ENCODE assay signal across 9 cellular contexts in the genomic region with DNA sequence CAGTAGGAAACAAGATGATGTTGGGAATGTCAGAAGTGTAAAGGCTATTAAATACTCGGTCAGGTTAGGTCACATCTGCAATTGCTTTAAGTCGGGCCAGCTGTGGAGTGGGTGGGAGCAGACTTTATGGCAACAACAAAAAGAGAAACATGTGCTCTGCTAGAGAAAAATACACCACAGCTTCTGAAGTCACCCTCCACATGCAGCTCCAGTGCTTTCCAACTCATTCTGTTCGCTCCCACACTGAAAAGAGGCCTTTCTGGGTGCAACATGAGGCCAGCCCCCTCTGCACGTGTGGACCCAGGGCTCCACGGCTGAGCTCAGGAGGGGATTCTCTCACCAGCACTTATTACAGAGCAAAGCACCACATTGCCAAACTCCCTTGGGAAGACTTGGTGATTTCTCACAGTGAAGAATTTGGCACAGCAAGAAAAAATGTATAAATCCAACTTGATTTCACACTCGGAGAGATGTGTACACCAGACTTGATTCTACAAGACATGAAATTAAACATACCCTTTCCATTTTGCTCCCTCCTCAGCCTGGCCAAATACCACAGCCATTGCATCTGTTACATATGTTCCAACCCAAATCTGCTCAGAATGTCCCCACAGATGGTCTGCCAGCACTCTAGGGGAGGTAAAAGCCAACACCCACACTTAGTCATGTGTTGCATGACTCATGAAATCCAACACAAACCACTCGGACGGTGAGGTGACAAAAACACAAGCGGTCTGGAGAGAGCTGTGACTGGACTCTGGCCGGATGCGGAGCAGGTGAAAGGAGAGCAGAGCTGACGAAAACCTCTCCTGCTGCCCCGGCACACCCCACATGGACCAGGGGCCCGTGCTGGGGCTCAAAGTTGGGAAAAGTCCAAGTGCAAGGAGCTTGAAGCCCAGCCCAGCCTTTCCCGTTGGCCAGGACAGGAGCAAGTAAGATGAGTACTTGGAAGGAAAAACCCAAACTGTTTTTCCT.
DNase-seq lines count a peak whose midpoint lies in the region; ATAC-seq, FAIRE-seq and TF ChIP-seq lines count a peak whose summit lies in the region.
"Had no signal": no experiment of that assay in that cellular context is flagged by ENCODE, and none has a peak within 500 bp of the region (broad histone marks: within the 10 kb centered on the region; RNA-seq: fewer than 3 reads in every experiment).

No MANE protein-coding gene starts in this region.

- H3K36me3 Mint-ChIP-seq in astrocyte (ENCODE audit: low read depth, unreplicated experiment), result peaks cover 32% of the 10 kb centered on the region
- H3K36me3 Mint-ChIP-seq in activated CD8-positive, alpha-beta T cell treated with anti-CD3 and anti-CD28 coated beads, Interleukin-2, amount 10 ng/mL, durations not matched to agents 7 days and 5 days (ENCODE audit: low read depth), result no peaks in the 10 kb centered on the region
- H3K36me3 Mint-ChIP-seq: IgD-negative memory B cell had no signal

- BruUV-seq in HCT116 (replicated peaks; lab: Mats Ljungman, UMichigan), result no TSS peak

- H3K9me2 ChIP-seq in HCT116 (ENCODE audit: insufficient read depth), result no peaks in the 10 kb centered on the region

- intact Hi-C loops in HCT116 (cut with micrococcal nuclease), result loop anchor here (2.0 kb wide), 1 partner anchor 66 kb away; no protein-coding TSS in a partner anchor

- FAIRE-seq in astrocyte (lab: Jason Lieb, UNC), result peak; percentile 98

- in situ Hi-C loops in GM13977 (cut with MboI; ENCODE audit: low pct_unique_long_range_greater_than_20kb, low sequenced_read_pairs, unreplicated experiment), result no loop called here

- H3K9ac ChIP-seq in HCT116 (ENCODE audit: low read length), result peak overlapping the region; percentile 23
- H3K9ac ChIP-seq in astrocyte (ENCODE audit: low read length), result peak overlapping the region; percentile 67
- H3K9ac ChIP-seq in subcutaneous abdominal adipose tissue (ENCODE audit: low read length in 5 of 5), result peak overlapping the region in 4 of 5 donors; percentile 39 to 68 (median 54)

- H3K27me3 ChIP-seq in HCT116 (ENCODE audit: insufficient read depth, low read length) (no peaks in the 10 kb centered on the region), astrocyte (ENCODE audit: insufficient read depth, low read length) (no peaks in the 10 kb centered on the region), subcutaneous abdominal adipose tissue (ENCODE audit: control insufficient read depth in 5 of 5, insufficient read depth in 4 of 5, low read length in 5 of 5) (no peaks in the 10 kb centered on the region)

- RAD21 ChIA-PET in HCT116 (lab: Charles Lee; ENCODE audit: low non-redundant PET in 1 of 2, low total read pairs in 2 of 2, uncharacterized antibody in 2 of 2, unreplicated experiment in 2 of 2), result no interaction called here

- H3K4me3 ChIP-seq in HCT116 (replicated peaks in 1 of 2; ENCODE audit: low read depth in 1 of 2, low read length in 2 of 2) (peak overlapping the region; percentile 9 to 12; a peak in 2 of 4 replicates), astrocyte (ENCODE audit: insufficient read depth, low read depth, low read length) (peak overlapping the region; percentile 5), subcutaneous abdominal adipose tissue (ENCODE audit: low read depth in 1 of 5, low read length in 5 of 5) (peak overlapping the region in 3 of 5 donors; percentile 8 to 23 (median 9))

- H3K36me3 ChIP-seq in HCT116 (ENCODE audit: control insufficient read depth in 1 of 2, insufficient read depth in 2 of 2, low read length in 2 of 2) (no peaks in the 10 kb centered on the region; a peak in 1 of 4 replicates), astrocyte (ENCODE audit: insufficient read depth, low read length) (peaks cover 17% of the 10 kb centered on the region), subcutaneous abdominal adipose tissue (ENCODE audit: control insufficient read depth in 5 of 5, insufficient read depth in 5 of 5, low read length in 5 of 5) (peaks cover 3 to 51% (median 41%) of the 10 kb centered on the region in 5 donors)

- peak overlapping the region; percentile 63 for H3K4me2 ChIP-seq in HCT116 (ENCODE audit: low read length)
- peak overlapping the region; percentile 55 for H3K4me2 ChIP-seq in astrocyte (ENCODE audit: low read length)

- H3K4me3 Mint-ChIP-seq in astrocyte (ENCODE audit: unreplicated experiment), result peak overlapping the region; percentile 50
- H3K4me3 Mint-ChIP-seq in activated CD8-positive, alpha-beta T cell treated with anti-CD3 and anti-CD28 coated beads, Interleukin-2, amount 10 ng/mL, durations not matched to agents 7 days and 5 days, result no peak overlapping the region
- H3K4me3 Mint-ChIP-seq: IgD-negative memory B cell had no signal

- POLR2A ChIA-PET in HCT116 (lab: Charles Lee), result interaction anchor here (1.0 kb wide), 1 partner anchor 65 kb away, joined by 3 read pairs; no protein-coding TSS in a partner anchor
- POLR2A ChIA-PET in activated CD8-positive, alpha-beta T cell treated with anti-CD3 and anti-CD28 coated beads, Interleukin-2, amount 10 ng/mL, durations not matched to agents 7 days and 5 days (lab: Charles Lee), result no interaction called here

- H3K4me1 ChIP-seq in HCT116 (ENCODE audit: control insufficient read depth in 1 of 2, insufficient read depth in 2 of 2, low read length in 2 of 2) (peaks cover 22 to 45% of the 10 kb centered on the region in 2 experiments), astrocyte (ENCODE audit: insufficient read depth, low read length) (peaks cover 42% of the 10 kb centered on the region), subcutaneous abdominal adipose tissue (ENCODE audit: control insufficient read depth in 5 of 5, insufficient read depth in 5 of 5, low read length in 5 of 5) (peaks cover 21 to 60% (median 49%) of the 10 kb centered on the region in 5 donors)

- H3K27me3 Mint-ChIP-seq in astrocyte (ENCODE audit: low read depth, unreplicated experiment), result no peaks in the 10 kb centered on the region
- peaks cover 20% of the 10 kb centered on the region for H3K27me3 Mint-ChIP-seq in activated CD8-positive, alpha-beta T cell treated with anti-CD3 and anti-CD28 coated beads, Interleukin-2, amount 10 ng/mL, durations not matched to agents 7 days and 5 days (ENCODE audit: low read depth)

- H3K27ac Mint-ChIP-seq in astrocyte (ENCODE audit: unreplicated experiment), result peak overlapping the region; percentile 86
- no peak overlapping the region for H3K27ac Mint-ChIP-seq in activated CD8-positive, alpha-beta T cell treated with anti-CD3 and anti-CD28 coated beads, Interleukin-2, amount 10 ng/mL, durations not matched to agents 7 days and 5 days
- H3K27ac Mint-ChIP-seq: IgD-negative memory B cell had no signal

- H3K79me2 ChIP-seq in HCT116 (ENCODE audit: insufficient read depth, low read length) (no peaks in the 10 kb centered on the region), astrocyte (ENCODE audit: insufficient read depth, low read length) (no peaks in the 10 kb centered on the region)

- no peaks in the 10 kb centered on the region for H4K20me1 ChIP-seq in HCT116 (ENCODE audit: insufficient read depth)
- no peaks in the 10 kb centered on the region for H4K20me1 ChIP-seq in astrocyte (ENCODE audit: insufficient read depth, low read length)

- H3K9me3 ChIP-seq in HCT116 (ENCODE audit: control insufficient read depth in 1 of 2, insufficient read depth in 1 of 2, low read depth in 1 of 2, low read length in 2 of 2) (no peaks in the 10 kb centered on the region), astrocyte (ENCODE audit: insufficient read depth, low read depth, low read length) (no peaks in the 10 kb centered on the region), subcutaneous abdominal adipose tissue (ENCODE audit: control insufficient read depth in 5 of 5, low read length in 5 of 5) (no peaks in the 10 kb centered on the region)

- H3K4me1 Mint-ChIP-seq in astrocyte (ENCODE audit: low read depth, unreplicated experiment), result peaks cover 34% of the 10 kb centered on the region
- H3K4me1 Mint-ChIP-seq in activated CD8-positive, alpha-beta T cell treated with anti-CD3 and anti-CD28 coated beads, Interleukin-2, amount 10 ng/mL, durations not matched to agents 7 days and 5 days (ENCODE audit: low read depth), result no peaks in the 10 kb centered on the region
- H3K4me1 Mint-ChIP-seq: IgD-negative memory B cell had no signal

- ATAC-seq in HCT116, result peak; percentile 93
- ATAC-seq in activated CD8-positive, alpha-beta T cell treated with anti-CD3 and anti-CD28 coated beads, Interleukin-2, amount 10 ng/mL, durations not matched to agents 7 days and 5 days, result no peak

- DNase-seq in HCT116 (ENCODE audit: low read depth, low spot score) (peak; percentile 82), astrocyte (ENCODE audit: low read depth) (peak; percentile 98), inferior parietal cortex (ENCODE audit: extremely low spot score) (peak; percentile 74), ecto neural progenitor cell (ENCODE audit: low spot score) (no peak), GM13977 (ENCODE audit: low spot score) (no peak), NCI-H1930 (lab: John Stamatoyannopoulos, UW) (no peak)
- DNase-seq in activated CD8-positive, alpha-beta T cell treated with anti-CD3 and anti-CD28 coated beads, Interleukin-2, amount 10 ng/mL, durations not matched to agents 7 days and 5 days, result no peak

- no peaks in the 10 kb centered on the region for H3K9me3 Mint-ChIP-seq in astrocyte (ENCODE audit: unreplicated experiment)
- no peaks in the 10 kb centered on the region for H3K9me3 Mint-ChIP-seq in activated CD8-positive, alpha-beta T cell treated with anti-CD3 and anti-CD28 coated beads, Interleukin-2, amount 10 ng/mL, durations not matched to agents 7 days and 5 days (ENCODE audit: insufficient read depth)

- no peak for TF ChIP-seq POLR2A in HCT116 (IDR thresholded peaks at IDR 0.05; ENCODE audit: borderline replicate concordance, extremely low read depth, insufficient read depth, insufficient read length)

- no peak for TF ChIP-seq CTCF in HCT116 (IDR thresholded peaks at IDR 0.05 in 2 of 3, conservative IDR thresholded peaks at IDR 0.05 in 1 of 3; ENCODE audit: borderline replicate concordance in 1 of 3, insufficient read depth in 1 of 3, low read depth in 2 of 3, low read length in 2 of 3)
- no peak for TF ChIP-seq CTCF in astrocyte (IDR thresholded peaks at IDR 0.05; ENCODE audit: insufficient read depth, low read depth, low read length)
- no peak for TF ChIP-seq CTCF in GM13977 (IDR thresholded peaks at IDR 0.05; ENCODE audit: extremely low read depth, insufficient read depth, missing control alignments)

- TF ChIP-seq RAD21 in HCT116 (IDR thresholded peaks at IDR 0.05; ENCODE audit: low read depth), result peak; percentile 23; the same call in 1 of the 2 replicates

- CTCF ChIA-PET in HCT116 (lab: Charles Lee), result interaction anchor here (0.6 to 1.1 kb wide), 2 partner anchors 15 to 26 kb away, joined by 3 to 4 read pairs; no protein-coding TSS in a partner anchor
- CTCF ChIA-PET in activated CD8-positive, alpha-beta T cell treated with anti-CD3 and anti-CD28 coated beads, Interleukin-2, amount 10 ng/mL, durations not matched to agents 7 days and 5 days (lab: Charles Lee), result no interaction called here

- no peak overlapping the region for H2AFZ ChIP-seq in HCT116 (ENCODE audit: low read depth, low read length, poor library complexity, severe bottlenecking)
- no peak overlapping the region for H2AFZ ChIP-seq in astrocyte (ENCODE audit: low read depth, low read length)

- H3K27ac ChIP-seq in HCT116 (ENCODE audit: low read depth, low read length) (peak overlapping the region; percentile 54), astrocyte (ENCODE audit: low read depth, low read length) (peak overlapping the region; percentile 80), subcutaneous abdominal adipose tissue (ENCODE audit: low read depth, low read length) (peak overlapping the region; percentile 99)

Comparison
In these comparisons a context has a peak if more than half of its experiments do, and no peak if none do; other contexts are left out.
1. DNase-seq: peak in HCT116 (single experiment), astrocyte (single experiment) and inferior parietal cortex (single experiment); none in ecto neural progenitor cell (single experiment), GM13977 (single experiment), activated CD8-positive, alpha-beta T cell treated with anti-CD3 and anti-CD28 coated beads, Interleukin-2, amount 10 ng/mL, durations not matched to agents 7 days and 5 days (single experiment) and NCI-H1930 (0 of 2).
2. Peak in every context shown above with its lines, with median percentiles within 50 percentile points of each other: H3K27ac ChIP-seq, H3K4me3 ChIP-seq and H3K9ac ChIP-seq.